Comparison of ENCODE assay signal across 1 cellular context in the genomic region with DNA sequence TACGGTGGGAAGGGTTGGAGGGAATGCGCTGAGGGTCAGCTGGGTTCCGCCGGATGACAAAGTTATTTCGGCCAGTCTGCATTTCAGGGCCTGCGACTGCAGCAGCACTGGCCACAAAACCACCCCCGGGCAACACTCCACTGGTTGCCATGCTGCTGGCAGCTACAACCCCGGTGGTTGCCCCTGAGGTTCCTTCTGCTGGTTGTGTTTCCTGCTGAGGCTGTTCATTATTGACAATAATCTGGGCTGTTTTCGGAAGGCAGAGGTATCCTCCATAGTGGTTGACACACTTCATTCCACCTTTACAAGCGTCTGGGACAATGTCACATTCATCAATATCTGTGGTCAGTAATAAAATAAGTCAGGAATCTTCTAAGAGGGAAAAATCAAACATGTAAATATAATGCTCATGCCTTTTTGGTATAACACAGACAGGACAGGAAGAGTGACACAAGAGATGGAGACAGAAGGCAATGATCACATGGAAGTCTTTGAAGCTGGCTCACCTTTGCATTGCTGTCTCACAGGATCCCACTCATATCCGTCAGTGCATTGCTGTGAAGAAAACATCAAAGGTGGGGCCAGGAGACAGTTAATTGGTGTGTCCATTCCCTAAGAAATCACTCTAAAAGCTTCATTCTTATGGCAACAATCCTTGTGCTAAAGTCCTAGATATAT.
TF ChIP-seq lines count a peak whose summit lies in the region.

No MANE protein-coding gene starts in this region.

TF ChIP-seq in IMR-90, 13 proteins besides CTCF, POLR2A, EP300 and RAD21 (continued from another document):
- TF ChIP-seq RCOR1 (IDR thresholded peaks at IDR 0.05; ENCODE audit: insufficient replicate concordance, low read length) (no peak), FOS (IDR thresholded peaks at IDR 0.05; ENCODE audit: low read depth, low read length) (no peak), NFE2L2 (IDR thresholded peaks at IDR 0.05; ENCODE audit: low read depth, low read length) (no peak), MAZ (IDR thresholded peaks at IDR 0.05; ENCODE audit: borderline replicate concordance, low read depth, low read length) (no peak), MAFK (IDR thresholded peaks at IDR 0.05; ENCODE audit: low read depth, low read length) (no peak)
TF ChIP-seq in IMR-90: peak in this region for 0.
